Comparison of ENCODE assay signal across 1 cellular context in genomic region chr3:197752107-197752506, GRCh38.
TF ChIP-seq lines count a peak whose summit lies in the region.

No MANE protein-coding gene starts in this region.

TF ChIP-seq in HCT116, 20 proteins besides CTCF, POLR2A, EP300 and RAD21 (continued from another document):
- no peak for TF ChIP-seq EZH2phosphoT487 (IDR thresholded peaks at IDR 0.05; ENCODE audit: borderline replicate concordance)
